ENCODE assay signal across 9 cellular contexts in the genomic region with DNA sequence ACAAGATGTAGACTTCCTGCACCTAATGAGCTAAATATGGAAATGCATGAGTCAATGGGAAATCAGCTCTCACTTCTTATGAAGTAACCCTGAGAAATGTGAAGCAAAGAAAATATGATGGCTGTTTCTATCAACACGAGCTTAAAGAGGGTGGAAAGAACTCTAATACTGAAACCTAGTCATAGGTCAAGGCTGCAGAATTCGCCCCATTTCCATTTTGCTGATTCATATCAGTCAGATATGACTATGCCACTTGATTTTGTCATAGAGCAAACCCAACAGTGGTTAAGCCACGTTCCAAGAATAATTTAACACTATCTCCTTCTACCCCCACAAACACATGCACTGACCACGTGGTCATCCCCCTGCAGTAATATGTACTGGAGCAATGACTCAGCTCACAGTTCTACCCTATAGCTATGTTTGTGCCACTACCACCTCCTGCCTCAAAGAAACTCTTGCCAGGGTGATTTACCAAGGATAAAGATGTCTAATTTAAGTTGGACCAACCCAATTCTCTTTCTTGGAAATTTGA.
DNase-seq lines count a peak whose midpoint lies in the region; ATAC-seq and TF ChIP-seq lines count a peak whose summit lies in the region.
"Had no signal": no experiment of that assay in that cellular context is flagged by ENCODE, and none has a peak within 500 bp of the region (broad histone marks: within the 10 kb centered on the region; RNA-seq: fewer than 3 reads in every experiment).

No MANE protein-coding gene starts in this region.

- peaks cover 4% of the 10 kb centered on the region for H3K9me3 Mint-ChIP-seq in activated naive CD8-positive, alpha-beta T cell (ENCODE audit: low read depth)

- H3K4me3 Mint-ChIP-seq in activated naive CD8-positive, alpha-beta T cell = no peak overlapping the region

- intact Hi-C loops in spleen (cut with DNase I; ENCODE audit: low total_unique reads) = no loop called here

- peak overlapping the region; percentile 79 for H3K27ac Mint-ChIP-seq in activated naive CD8-positive, alpha-beta T cell

- no peak for TF ChIP-seq POLR2A in spleen (IDR thresholded peaks at IDR 0.05)

- no peaks in the 10 kb centered on the region for H3K27me3 ChIP-seq in spleen (replicated peaks in 1 of 7)
- H3K27me3 ChIP-seq: right lobe of liver had no signal

- H3K27me3 Mint-ChIP-seq in activated naive CD8-positive, alpha-beta T cell = no peaks in the 10 kb centered on the region

- no peaks in the 10 kb centered on the region for H3K36me3 ChIP-seq in spleen
- H3K36me3 ChIP-seq: right lobe of liver had no signal

- no peaks in the 10 kb centered on the region for H3K4me1 ChIP-seq in spleen

- WGBS in spleen, 5 donors = 35 to 60% (median 40%) methylated on average over 4 of the region's 4 CpGs

- H3K9me3 ChIP-seq in spleen = peaks cover 0 to 5% (median 0%) of the 10 kb centered on the region in 8 donors

- H3K4me3 ChIP-seq in skeletal muscle cell (ENCODE audit: low read depth, low read length) = no peak overlapping the region
- H3K4me3 ChIP-seq in spleen = no peak overlapping the region
- H3K4me3 ChIP-seq: right lobe of liver had no signal

- in situ Hi-C loops in GM13976 (cut with MboI; ENCODE audit: low sequenced_read_pairs, unreplicated experiment) = no loop called here

- no peaks in the 10 kb centered on the region for H3K36me3 Mint-ChIP-seq in activated naive CD8-positive, alpha-beta T cell

- peaks cover 7% of the 10 kb centered on the region for H3K4me1 Mint-ChIP-seq in activated naive CD8-positive, alpha-beta T cell (ENCODE audit: low read depth)

- DNase-seq in GM13976 (ENCODE audit: low spot score) = peak; percentile 43
- DNase-seq in HS-27A (ENCODE audit: low read depth) = peak; percentile 88
- DNase-seq in skeletal muscle cell (ENCODE audit: low read depth) = peak; percentile 99
- DNase-seq in spleen = no peak
- DNase-seq in amygdala (lab: John Stamatoyannopoulos, UW) = no peak
- DNase-seq in NCI-H146 treated with DMSO at 0.1 percent for 48 hours (lab: John Stamatoyannopoulos, UW; ENCODE audit: unreplicated experiment) = no peak
- DNase-seq: right lobe of liver had no signal

- H3K27ac ChIP-seq in spleen = no peak overlapping the region
- H3K27ac ChIP-seq: right lobe of liver had no signal

- peak; percentile 95 for ATAC-seq in GM21529 (IDR thresholded peaks at IDR 0.05; ENCODE audit: unreplicated experiment)

- TF ChIP-seq CTCF in GM13976 (IDR thresholded peaks at IDR 0.05; ENCODE audit: borderline replicate concordance, control extremely low read depth, extremely low read depth, insufficient read depth, missing control alignments) (no peak), spleen (IDR thresholded peaks at IDR 0.05 in 8 of 11, conservative IDR thresholded peaks at IDR 0.05 in 3 of 11) (no peak)

Comparison
In these comparisons a context has a peak if more than half of its experiments do, and no peak if none do; other contexts are left out.
1. DNase-seq: peak in GM13976 (single experiment), HS-27A (single experiment) and skeletal muscle cell (single experiment); none in spleen (single experiment), amygdala (0 of 56) and NCI-H146 treated with DMSO at 0.1 percent for 48 hours (single experiment).